10 cellular contexts compared by ENCODE assay signal in genomic region chrX:110414679-110415439, GRCh38. TPM values are rescaled to one million over a fixed set of nuclear protein-coding genes. Genes with fewer than 3 reads are reported as not detected.
DNase-seq lines count a peak whose midpoint lies in the region; ATAC-seq and TF ChIP-seq lines count a peak whose summit lies in the region.
"Had no signal": no experiment of that assay in that cellular context is flagged by ENCODE, and none has a peak within 500 bp of the region (broad histone marks: within the 10 kb centered on the region; RNA-seq: fewer than 3 reads in every experiment).

No MANE protein-coding gene starts in this region.

- H3K36me3 ChIP-seq in osteoblast (ENCODE audit: insufficient read depth, low read length) (no peaks in the 10 kb centered on the region), Peyer's patch (no peaks in the 10 kb centered on the region)
- H3K36me3 ChIP-seq: thyroid gland had no signal

- no peak for TF ChIP-seq POLR2A in Peyer's patch (IDR thresholded peaks at IDR 0.05)

- H2AFZ ChIP-seq in osteoblast (ENCODE audit: low read length) = no peak overlapping the region

- TF ChIP-seq CTCF in osteoblast (IDR thresholded peaks at IDR 0.05; ENCODE audit: extremely low read depth, low read depth, low read length) = no peak
- no peak for TF ChIP-seq CTCF in Peyer's patch (IDR thresholded peaks at IDR 0.05)

- H3K4me3 ChIP-seq in osteoblast (ENCODE audit: insufficient read depth, low read length) (no peak overlapping the region), Peyer's patch (no peak overlapping the region)
- H3K4me3 ChIP-seq: skin epidermis, thyroid gland had no signal

- H3K27me3 ChIP-seq in osteoblast (ENCODE audit: insufficient read depth, low read length) (no peaks in the 10 kb centered on the region), Peyer's patch (no peaks in the 10 kb centered on the region)
- H3K27me3 ChIP-seq: thyroid gland had no signal

- DNase-seq in LHCN-M2 (ENCODE audit: low read depth) (peak; percentile 39), osteoblast (ENCODE audit: insufficient read length, low spot score, missing footprints) (no peak), NCI-H1105 treated with DMSO at 0.1 percent for 48 hours (lab: John Stamatoyannopoulos, UW) (no peak), substantia nigra (lab: John Stamatoyannopoulos, UW) (no peak), inferior parietal cortex (ENCODE audit: extremely low spot score) (no peak), Peyer's patch (no peak)
- DNase-seq: thyroid gland had no signal

- peak overlapping the region; percentile 85 for H3K27ac ChIP-seq in osteoblast (ENCODE audit: low read depth, low read length)
- H3K27ac ChIP-seq in substantia nigra (ENCODE audit: low read depth, low read length, poor library complexity, severe bottlenecking) = no peak overlapping the region
- no peak overlapping the region for H3K27ac ChIP-seq in Peyer's patch
- H3K27ac ChIP-seq: skin epidermis, thyroid gland had no signal

- H4K20me1 ChIP-seq in osteoblast (ENCODE audit: insufficient read depth, low read length) = no peaks in the 10 kb centered on the region

- H3K9me3 ChIP-seq in osteoblast (ENCODE audit: low read depth, low read length) (no peaks in the 10 kb centered on the region), Peyer's patch (no peaks in the 10 kb centered on the region)
- H3K9me3 ChIP-seq: thyroid gland had no signal

- no peaks in the 10 kb centered on the region for H3K79me2 ChIP-seq in osteoblast (ENCODE audit: insufficient read depth, low read length)

- H3K4me2 ChIP-seq in osteoblast (ENCODE audit: insufficient read depth, low read length) = peak overlapping the region; percentile 64

- H3K4me1 ChIP-seq in osteoblast (ENCODE audit: insufficient read depth, low read length) (peaks cover 33% of the 10 kb centered on the region), Peyer's patch (no peaks in the 10 kb centered on the region)

- ATAC-seq in GM19025 (IDR thresholded peaks at IDR 0.05; ENCODE audit: low read depth, unreplicated experiment) (peak; percentile 69), HG02642 (IDR thresholded peaks at IDR 0.05; ENCODE audit: poor library complexity, unreplicated experiment) (peak; percentile 73)

RNA-seq across cellular contexts. Expression of gene RTL9, which starts 56.2 kb away (rescaled TPM):
- total RNA-seq in LHCN-M2 (2014; rRNA removed) (0.11 and 0.13 TPM in 2 replicates), osteoblast (0.59 and 0.72 TPM in 2 replicates), Peyer's patch (not detected)
- 0.09 TPM for polyA plus RNA-seq in LHCN-M2 (2012)
